17 cellular contexts compared by ENCODE assay signal in the genomic region with DNA sequence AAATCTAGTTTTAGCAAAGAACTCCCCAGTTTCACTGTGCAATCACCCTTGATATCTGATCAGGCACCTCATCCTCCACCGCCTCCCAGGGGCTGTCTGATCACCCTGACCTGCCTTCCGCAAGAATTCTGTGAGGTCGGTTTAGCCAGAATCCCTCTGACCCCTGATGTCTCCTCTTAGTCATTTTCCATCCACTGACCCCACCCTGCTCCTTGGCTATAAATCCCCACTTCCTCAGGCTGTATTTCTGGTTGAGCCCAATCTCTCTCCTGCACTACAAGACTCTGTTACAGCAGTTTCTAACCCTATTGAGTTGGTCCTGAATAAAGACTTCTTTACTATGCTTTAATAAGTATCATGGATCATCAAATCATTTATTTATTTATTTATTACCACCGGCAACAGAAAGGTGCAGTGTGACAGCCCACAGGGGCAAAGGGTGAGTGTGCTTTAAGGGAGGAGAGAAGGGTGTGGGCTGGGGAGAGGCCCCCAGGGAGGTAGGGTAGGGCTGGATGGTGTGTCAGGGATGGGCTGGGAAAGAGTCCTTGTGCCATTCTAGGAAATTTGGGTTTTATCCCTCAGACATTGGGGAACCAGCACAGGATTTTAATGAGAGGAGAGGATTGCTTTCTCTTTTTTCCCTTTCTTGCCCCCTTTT. TPM values are rescaled to one million over a fixed set of nuclear protein-coding genes. Genes with fewer than 3 reads are reported as not detected.
DNase-seq lines count a peak whose midpoint lies in the region; ATAC-seq, FAIRE-seq and TF ChIP-seq lines count a peak whose summit lies in the region.
"Had no signal": no experiment of that assay in that cellular context is flagged by ENCODE, and none has a peak within 500 bp of the region (broad histone marks: within the 10 kb centered on the region; RNA-seq: fewer than 3 reads in every experiment).

No MANE protein-coding gene starts in this region.

- no peak overlapping the region for H3K4me3 Mint-ChIP-seq in activated T-cell treated with anti-CD3 and anti-CD28 coated beads, Interleukin-2, amount 50 U/mL, for 72 hours
- H3K4me3 Mint-ChIP-seq: activated T-helper 17 cell treated with anti-CD3 and anti-CD28 coated beads, Interleukin-2, amount 50 U/mL, for 72 hours; nephron had no signal

- no peak for ATAC-seq in activated CD4-positive, CD25-positive, alpha-beta regulatory T cell treated with anti-CD3 and anti-CD28 coated beads, Interleukin-2, amount 50 U/mL, for 24 hours
- ATAC-seq in activated T-cell treated with anti-CD3 and anti-CD28 coated beads, Interleukin-2, amount 50 U/mL, for 72 hours (replicated peaks in 1 of 2): no peak
- ATAC-seq: activated T-helper 17 cell treated with anti-CD3 and anti-CD28 coated beads, Interleukin-2, amount 50 U/mL, for 72 hours had no signal

- H3K36me3 ChIP-seq in kidney (ENCODE audit: control insufficient read depth in 1 of 2, insufficient read depth in 2 of 2, low read length in 2 of 2) (no peaks in the 10 kb centered on the region), stomach smooth muscle (ENCODE audit: control insufficient read depth in 2 of 2, insufficient read depth in 2 of 2, low read length in 2 of 2) (no peaks in the 10 kb centered on the region)
- H3K36me3 ChIP-seq: right lobe of liver had no signal

- H3K27ac ChIP-seq in cingulate gyrus (ENCODE audit: low read depth, low read length): peak overlapping the region; percentile 67
- peak overlapping the region; percentile 9 to 34 for H3K27ac ChIP-seq in kidney (ENCODE audit: low read depth in 2 of 2, low read length in 2 of 2)
- peak overlapping the region; percentile 58 for H3K27ac ChIP-seq in stomach smooth muscle (ENCODE audit: low read length)

- H3K27ac Mint-ChIP-seq in activated T-cell treated with anti-CD3 and anti-CD28 coated beads, Interleukin-2, amount 50 U/mL, for 72 hours: no peak overlapping the region
- H3K27ac Mint-ChIP-seq: activated T-helper 17 cell treated with anti-CD3 and anti-CD28 coated beads, Interleukin-2, amount 50 U/mL, for 72 hours had no signal

- DNase-seq in EL (peak; percentile 25), kidney (no peak), iPS-NIHi7 (ENCODE audit: extremely low spot score) (no peak), SK-N-DZ (ENCODE audit: low spot score) (no peak)
- no peak for DNase-seq in activated T-cell treated with anti-CD3 and anti-CD28 coated beads, Interleukin-2, amount 50 U/mL, for 72 hours
- DNase-seq: activated CD4-positive, alpha-beta T cell treated with anti-CD3 and anti-CD28 coated beads, Interleukin-2, amount 50 U/mL, for 1 hour; effector CD4-positive, alpha-beta T cell; left cardiac atrium; NCI-H1930; NCI-H748 treated with DMSO at 0.1 percent for 48 hours had no signal

- H3K4me1 ChIP-seq in kidney (ENCODE audit: control insufficient read depth in 1 of 2, insufficient read depth in 1 of 2, low read depth in 1 of 2, low read length in 2 of 2) (peaks cover 9 to 12% of the 10 kb centered on the region in 2 donors), stomach smooth muscle (ENCODE audit: control insufficient read depth, insufficient read depth, low read length) (peaks cover 26% of the 10 kb centered on the region)
- H3K4me1 ChIP-seq: right lobe of liver had no signal

- peaks cover 15% of the 10 kb centered on the region for H3K4me1 Mint-ChIP-seq in activated T-cell treated with anti-CD3 and anti-CD28 coated beads, Interleukin-2, amount 50 U/mL, for 72 hours (ENCODE audit: low read depth)

- peaks cover 8% of the 10 kb centered on the region for H3K27me3 Mint-ChIP-seq in activated T-cell treated with anti-CD3 and anti-CD28 coated beads, Interleukin-2, amount 50 U/mL, for 72 hours (ENCODE audit: low read depth)

- H3K9me3 Mint-ChIP-seq in activated T-cell treated with anti-CD3 and anti-CD28 coated beads, Interleukin-2, amount 50 U/mL, for 72 hours: no peaks in the 10 kb centered on the region
- H3K9me3 Mint-ChIP-seq: activated T-helper 17 cell treated with anti-CD3 and anti-CD28 coated beads, Interleukin-2, amount 50 U/mL, for 72 hours; nephron had no signal

- H3K4me3 ChIP-seq in kidney (ENCODE audit: low read length in 2 of 2) (no peak overlapping the region), stomach smooth muscle (ENCODE audit: low read length in 2 of 2) (no peak overlapping the region)
- H3K4me3 ChIP-seq: right lobe of liver had no signal

- no peak overlapping the region for H3K9ac ChIP-seq in kidney (ENCODE audit: low read length in 2 of 2)
- no peak overlapping the region for H3K9ac ChIP-seq in stomach smooth muscle (ENCODE audit: low read length in 2 of 2)

- no peak for TF ChIP-seq CTCF in kidney (IDR thresholded peaks at IDR 0.05; ENCODE audit: borderline replicate concordance, extremely low read depth, insufficient read depth)

- FAIRE-seq in kidney (lab: Jason Lieb, UNC): no peak
- FAIRE-seq: H54 had no signal

- no peaks in the 10 kb centered on the region for H3K9me3 ChIP-seq in kidney (ENCODE audit: control insufficient read depth in 1 of 2, low read length in 2 of 2)
- no peaks in the 10 kb centered on the region for H3K9me3 ChIP-seq in stomach smooth muscle (ENCODE audit: control insufficient read depth in 2 of 2, low read length in 2 of 2)
- H3K9me3 ChIP-seq: right lobe of liver had no signal

- no peaks in the 10 kb centered on the region for H3K36me3 Mint-ChIP-seq in activated T-cell treated with anti-CD3 and anti-CD28 coated beads, Interleukin-2, amount 50 U/mL, for 72 hours (ENCODE audit: insufficient read depth in 2 of 2)

- H3K27me3 ChIP-seq in stomach smooth muscle (ENCODE audit: control insufficient read depth in 1 of 2, insufficient read depth in 2 of 2, low read length in 2 of 2): no peaks in the 10 kb centered on the region
- H3K27me3 ChIP-seq: right lobe of liver had no signal

- intact Hi-C loops in kidney (cut with DNase I): no loop called here

RNA-seq across cellular contexts. Expression of a gene that starts 11.2 kb away (rescaled TPM):
- 136 TPM for total RNA-seq in kidney
- polyA plus RNA-seq in kidney (ENCODE audit: insufficient read depth, low read depth, low replicate concordance): 212 TPM
- total RNA-seq in activated T-cell treated with anti-CD3 and anti-CD28 coated beads, Interleukin-2, amount 50 U/mL, for 72 hours: 100 to 1,000 TPM in 1 of 2 donors, 10 to 100 TPM in 1; 64.9 to 114 TPM
- polyA plus RNA-seq in SK-N-DZ (2014; cell fraction: cytosol; rRNA removed): 24.6 and 26.2 TPM in 2 replicates
- polyA plus RNA-seq in SK-N-DZ (2014; cell fraction: nucleus; rRNA removed): 22.0 and 25.7 TPM in 2 replicates

RNA-seq across cellular contexts. Expression of a gene that starts 17.1 kb away (rescaled TPM):
- 37.0 TPM for total RNA-seq in kidney
- polyA plus RNA-seq in kidney (ENCODE audit: insufficient read depth, low read depth, low replicate concordance): 291 TPM
- 10 to 100 TPM; 32.7 to 47.3 TPM for total RNA-seq in activated T-cell treated with anti-CD3 and anti-CD28 coated beads, Interleukin-2, amount 50 U/mL, for 72 hours
- 5.3 and 5.4 TPM in 2 replicates for polyA plus RNA-seq in SK-N-DZ (2014; cell fraction: cytosol; rRNA removed)
- polyA plus RNA-seq in SK-N-DZ (2014; cell fraction: nucleus; rRNA removed): 2.5 and 2.8 TPM in 2 replicates
